In the genomic region with DNA sequence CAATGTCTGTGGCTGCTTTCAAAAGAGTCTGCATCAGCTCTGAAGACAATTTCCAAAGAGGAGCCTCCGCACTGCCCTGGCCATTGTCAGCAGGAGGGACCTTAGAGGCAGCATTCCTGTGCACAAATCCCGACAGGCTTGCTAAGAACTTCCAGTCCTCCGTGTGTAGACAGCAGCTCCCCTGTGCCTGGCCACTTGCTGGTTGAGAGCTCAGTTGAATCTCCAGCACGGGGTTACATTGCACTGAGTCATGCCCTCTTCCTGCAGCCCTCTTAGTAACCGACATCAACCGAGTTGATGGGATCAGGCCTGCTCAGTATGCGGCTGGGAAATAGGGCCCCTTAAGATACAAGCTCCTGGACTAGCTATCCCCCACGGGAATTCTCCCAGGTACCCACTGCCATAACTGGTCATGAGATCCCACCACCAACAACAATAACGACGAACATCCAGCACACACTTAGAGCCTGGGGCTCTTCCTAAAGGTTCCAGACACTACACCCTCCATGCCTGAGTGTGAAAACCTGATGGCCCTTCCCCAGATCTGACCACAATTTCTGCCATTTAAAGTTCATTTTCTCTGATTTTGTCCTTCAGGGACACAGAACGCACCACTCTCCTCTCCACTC, we compare ENCODE assay signal across 1 cellular context.
TF ChIP-seq lines count a peak whose summit lies in the region.

No MANE protein-coding gene starts in this region.

TF ChIP-seq in GM12878, 131 proteins besides CTCF, POLR2A, EP300 and RAD21:
- no peak for TF ChIP-seq SREBF2 (IDR thresholded peaks at IDR 0.05; ENCODE audit: low read length)
- no peak for TF ChIP-seq BRCA1 (IDR thresholded peaks at IDR 0.05; ENCODE audit: low read depth, low read length)
TF ChIP-seq in GM12878: peak in this region for 0.
